In genomic region chrX:16807976-16808542, GRCh38 we compare ENCODE assay signal across 9 cellular contexts. TPM values are rescaled to one million over a fixed set of nuclear protein-coding genes. Genes with fewer than 3 reads are reported as not detected.
A peak's percentile ranks its signal among the peaks of the same experiment; 100 is the strongest.
DNase-seq lines count a peak whose midpoint lies in the region; ATAC-seq and TF ChIP-seq lines count a peak whose summit lies in the region.
"Had no signal": no experiment of that assay in that cellular context is flagged by ENCODE, and none has a peak within 500 bp of the region (broad histone marks: within the 10 kb centered on the region; RNA-seq: fewer than 3 reads in every experiment).

No MANE protein-coding gene starts in this region.

- peaks cover 0 to 6% (median 0%) of the 10 kb centered on the region in 9 donors for H3K36me3 ChIP-seq in heart right ventricle
- peaks cover 0 to 9% (median under 1%) of the 10 kb centered on the region in 6 donors for H3K36me3 ChIP-seq in spleen

- TF ChIP-seq POLR2A in spleen (IDR thresholded peaks at IDR 0.05) = no peak

- peaks cover 0 to 14% (median 5%) of the 10 kb centered on the region in 9 donors for H3K4me1 ChIP-seq in heart right ventricle
- peaks cover 7 to 13% (median 10%) of the 10 kb centered on the region in 6 donors for H3K4me1 ChIP-seq in spleen

- H3K27ac ChIP-seq in heart right ventricle = peak overlapping the region in 5 of 10 donors; percentile 19 to 55 (median 39)
- H3K27ac ChIP-seq in spleen = peak overlapping the region in 6 of 8 donors; percentile 36 to 74 (median 54)

- peak overlapping the region; percentile 42 for H3K4me3 ChIP-seq in WI38 (ENCODE audit: low read depth, low read length)
- H3K4me3 ChIP-seq in heart right ventricle = peak overlapping the region in 6 of 10 donors; percentile 36 to 45 (median 40)
- peak overlapping the region in 5 of 8 donors; percentile 16 to 56 (median 18) for H3K4me3 ChIP-seq in spleen

- H3K9me3 ChIP-seq in heart right ventricle (no peaks in the 10 kb centered on the region), spleen (no peaks in the 10 kb centered on the region)

- no peaks in the 10 kb centered on the region for H3K27me3 ChIP-seq in heart right ventricle
- no peaks in the 10 kb centered on the region for H3K27me3 ChIP-seq in spleen (replicated peaks in 1 of 7)

- peak in 6 of 8 donors; percentile 46 to 82 (median 72) for ATAC-seq in heart right ventricle
- ATAC-seq: activated naive CD4-positive, alpha-beta T cell treated with anti-CD3 and anti-CD28 coated beads, Interleukin-2, amount 50 U/mL, for 72 hours had no signal

- TF ChIP-seq CTCF in WI38 (IDR thresholded peaks at IDR 0.05; ENCODE audit: low read depth, low read length) = no peak
- no peak for TF ChIP-seq CTCF in heart right ventricle (IDR thresholded peaks at IDR 0.05)
- TF ChIP-seq CTCF in spleen (IDR thresholded peaks at IDR 0.05 in 8 of 11, conservative IDR thresholded peaks at IDR 0.05 in 3 of 11) = no peak
- no peak for TF ChIP-seq CTCF in GM20000 (IDR thresholded peaks at IDR 0.05; ENCODE audit: extremely low read depth, missing control alignments)

- WGBS in heart right ventricle, 2 donors = 35 to 48% methylated on average over 4 of the region's 4 CpGs
- WGBS in spleen, 5 donors = 29 to 54% (median 38%) methylated on average over 4 of the region's 4 CpGs

- POLR2A ChIA-PET in HEK293T (lab: Yijun Ruan, JAX) = interaction anchor here (1.0 to 1.6 kb wide), 3 partner anchors 20 to 88 kb away, joined by 5 to 10 read pairs (median 6); partner anchors contain the start of gene SYAP1

- CTCF ChIA-PET in HEK293T (lab: Yijun Ruan, JAX) = interaction anchor here (0.7 to 1.2 kb wide), 3 partner anchors 10 to 16 kb away, joined by 3 to 6 read pairs (median 3); no protein-coding TSS in a partner anchor

- DNase-seq in HuH-7 (ENCODE audit: low spot score) (peak; percentile 48), heart right ventricle (no peak), spleen (no peak), GM20000 (ENCODE audit: low spot score) (no peak), NCI-H2107 treated with DMSO at 0.1 percent for 48 hours (lab: John Stamatoyannopoulos, UW; ENCODE audit: unreplicated experiment) (no peak), HEK293T (ENCODE audit: extremely low spot score) (no peak)
- DNase-seq: NCI-H2171 had no signal

- intact Hi-C loops in heart right ventricle (cut with DNase I) = no loop called here
- intact Hi-C loops in spleen (cut with DNase I; ENCODE audit: low total_unique reads) = no loop called here

TF ChIP-seq in HEK293T, 16 proteins besides CTCF, POLR2A, EP300 and RAD21:
- TF ChIP-seq BHLHE40 (IDR thresholded peaks at IDR 0.05; ENCODE audit: borderline replicate concordance) (no peak), PKNOX1 (IDR thresholded peaks at IDR 0.05) (no peak), HDGF (IDR thresholded peaks at IDR 0.05; ENCODE audit: borderline replicate concordance) (no peak), L3MBTL2 (conservative IDR thresholded peaks at IDR 0.05) (no peak), ARNT (IDR thresholded peaks at IDR 0.05) (no peak), ELF4 (IDR thresholded peaks at IDR 0.05) (no peak), SP1 (IDR thresholded peaks at IDR 0.05) (no peak), TARDBP (IDR thresholded peaks at IDR 0.05) (no peak), FOXK2 (IDR thresholded peaks at IDR 0.05) (no peak), ZNF384 (IDR thresholded peaks at IDR 0.05) (no peak), SUZ12 (IDR thresholded peaks at IDR 0.05) (no peak), NFRKB (IDR thresholded peaks at IDR 0.05) (no peak), FOXM1 (IDR thresholded peaks at IDR 0.05; ENCODE audit: borderline replicate concordance) (no peak), CTBP1 (IDR thresholded peaks at IDR 0.05; ENCODE audit: borderline replicate concordance) (no peak)

RNA-seq across cellular contexts. Expression of gene TXLNG, which starts 21.8 kb away (rescaled TPM):
- total RNA-seq in heart right ventricle (1 to 10 TPM; 4.8 to 6.8 (median 5.9) TPM), spleen (10 to 100 TPM in 6 of 7 donors, 1 to 10 TPM in 1; 9.6 to 20.2 (median 13.2) TPM)
- polyA plus RNA-seq in heart right ventricle (1 to 10 TPM; 3.6 to 5.1 TPM), spleen (1 to 10 TPM; 7.8 to 8.4 (median 8.0) TPM)
